1 cellular context compared by ENCODE assay signal in genomic region chr1:236107121-236107907, GRCh38.
TF ChIP-seq lines count a peak whose summit lies in the region.

No MANE protein-coding gene starts in this region.

TF ChIP-seq in WTC11, 78 proteins besides CTCF, POLR2A, EP300 and RAD21 (continued from another document):
- no peak for TF ChIP-seq ZNF532 (CRISPR knock-in tag; IDR thresholded peaks at IDR 0.05; ENCODE audit: borderline replicate concordance)
- no peak for TF ChIP-seq NFATC4 (CRISPR knock-in tag; IDR thresholded peaks at IDR 0.05)
- TF ChIP-seq GABPB1 (CRISPR knock-in tag; IDR thresholded peaks at IDR 0.05): no peak
